In the genomic region with DNA sequence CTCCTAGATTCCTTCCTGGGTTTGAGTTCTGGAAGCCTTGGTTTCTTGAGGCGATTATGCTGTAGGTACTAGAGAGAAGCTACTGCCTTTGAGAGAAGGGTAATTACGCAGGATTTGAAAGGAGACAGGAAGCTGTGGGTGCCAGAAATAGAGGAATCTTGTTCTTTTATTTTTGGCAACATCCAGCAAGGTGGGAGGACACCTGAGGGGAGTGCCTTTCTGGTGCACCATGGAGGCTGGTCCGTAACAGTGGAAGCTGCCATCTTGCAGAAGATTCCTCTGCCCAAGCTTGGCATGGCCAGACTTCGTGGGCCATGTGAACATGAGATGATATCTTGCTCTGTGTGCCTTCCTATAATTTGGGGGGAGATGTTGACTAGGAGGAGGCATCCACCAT, we compare ENCODE assay signal across 14 cellular contexts.
A peak's percentile ranks its signal among the peaks of the same experiment; 100 is the strongest.
DNase-seq lines count a peak whose midpoint lies in the region; ATAC-seq, FAIRE-seq and TF ChIP-seq lines count a peak whose summit lies in the region.
"Had no signal": no experiment of that assay in that cellular context is flagged by ENCODE, and none has a peak within 500 bp of the region (broad histone marks: within the 10 kb centered on the region; RNA-seq: fewer than 3 reads in every experiment).

No MANE protein-coding gene starts in this region.

- ATAC-seq in effector memory CD8-positive, alpha-beta T cell (replicated peaks): no peak
- ATAC-seq in stimulated activated naive B cell treated with anti-CD40 and anti-IgM and Interleukin-4, amounts not matched to agents 10 μg/mL and 1 μg/mL and 100 μg/mL, for 72 hours (replicated peaks): no peak
- no peak for ATAC-seq in GM18867 (IDR thresholded peaks at IDR 0.05; ENCODE audit: unreplicated experiment)

- TF ChIP-seq CTCF in GM20000 (IDR thresholded peaks at IDR 0.05; ENCODE audit: extremely low read depth, missing control alignments): no peak
- no peak for TF ChIP-seq CTCF in kidney (IDR thresholded peaks at IDR 0.05; ENCODE audit: borderline replicate concordance, extremely low read depth, insufficient read depth)

- H3K4me1 Mint-ChIP-seq in activated CD4-positive, alpha-beta T cell treated with anti-CD3 and anti-CD28 coated beads, Interleukin-2, amount 10 ng/mL, durations not matched to agents 24 days and 14 days: peaks cover 43% of the 10 kb centered on the region
- peaks cover 15 to 16% of the 10 kb centered on the region in 2 donors for H3K4me1 Mint-ChIP-seq in effector memory CD8-positive, alpha-beta T cell (ENCODE audit: low read depth in 2 of 2)
- peaks cover 54 to 75% of the 10 kb centered on the region in 2 donors for H3K4me1 Mint-ChIP-seq in stimulated activated naive B cell treated with anti-CD40 and anti-IgM and Interleukin-4, amounts not matched to agents 10 μg/mL and 1 μg/mL and 100 μg/mL, for 72 hours

- intact Hi-C loops in activated CD4-positive, alpha-beta T cell treated with anti-CD3 and anti-CD28 coated beads, Interleukin-2, amount 10 ng/mL, durations not matched to agents 24 days and 14 days (cut with micrococcal nuclease): loop anchor here (2.0 kb wide), 1 partner anchor 62 kb away; no protein-coding TSS in a partner anchor
- intact Hi-C loops in kidney (cut with DNase I): no loop called here

- H3K36me3 Mint-ChIP-seq in activated CD4-positive, alpha-beta T cell treated with anti-CD3 and anti-CD28 coated beads, Interleukin-2, amount 10 ng/mL, durations not matched to agents 24 days and 14 days (ENCODE audit: low read depth): peaks cover 27% of the 10 kb centered on the region
- H3K36me3 Mint-ChIP-seq in effector memory CD8-positive, alpha-beta T cell (ENCODE audit: insufficient read depth): peaks cover 3% of the 10 kb centered on the region
- H3K36me3 Mint-ChIP-seq in stimulated activated naive B cell treated with anti-CD40 and anti-IgM and Interleukin-4, amounts not matched to agents 10 μg/mL and 1 μg/mL and 100 μg/mL, for 72 hours: peaks cover 1 to 18% of the 10 kb centered on the region in 2 donors

- H3K36me3 ChIP-seq in kidney (ENCODE audit: control insufficient read depth in 1 of 2, insufficient read depth in 2 of 2, low read length in 2 of 2): no peaks in the 10 kb centered on the region
- H3K36me3 ChIP-seq: prostate gland had no signal

- no peak for FAIRE-seq in kidney (lab: Jason Lieb, UNC)
- FAIRE-seq: A204.1 had no signal

- H3K27ac ChIP-seq in kidney (ENCODE audit: low read depth in 2 of 2, low read length in 2 of 2): peak overlapping the region in 1 of 2 donors; percentile 47

- peaks cover 13 to 14% of the 10 kb centered on the region in 2 donors for H3K4me1 ChIP-seq in kidney (ENCODE audit: control insufficient read depth in 1 of 2, insufficient read depth in 1 of 2, low read depth in 1 of 2, low read length in 2 of 2)
- H3K4me1 ChIP-seq: prostate gland had no signal

- H3K4me3 Mint-ChIP-seq in activated CD4-positive, alpha-beta T cell treated with anti-CD3 and anti-CD28 coated beads, Interleukin-2, amount 10 ng/mL, durations not matched to agents 24 days and 14 days: peak overlapping the region; percentile 73
- H3K4me3 Mint-ChIP-seq in effector memory CD8-positive, alpha-beta T cell: peak overlapping the region; percentile 19 to 53
- H3K4me3 Mint-ChIP-seq in stimulated activated naive B cell treated with anti-CD40 and anti-IgM and Interleukin-4, amounts not matched to agents 10 μg/mL and 1 μg/mL and 100 μg/mL, for 72 hours: peak overlapping the region; percentile 75 to 76

- H3K27me3 Mint-ChIP-seq in activated CD4-positive, alpha-beta T cell treated with anti-CD3 and anti-CD28 coated beads, Interleukin-2, amount 10 ng/mL, durations not matched to agents 24 days and 14 days: no peaks in the 10 kb centered on the region
- H3K27me3 Mint-ChIP-seq in effector memory CD8-positive, alpha-beta T cell: no peaks in the 10 kb centered on the region
- no peaks in the 10 kb centered on the region for H3K27me3 Mint-ChIP-seq in stimulated activated naive B cell treated with anti-CD40 and anti-IgM and Interleukin-4, amounts not matched to agents 10 μg/mL and 1 μg/mL and 100 μg/mL, for 72 hours

- no peak overlapping the region for H3K4me3 ChIP-seq in kidney (ENCODE audit: low read length in 2 of 2)
- H3K4me3 ChIP-seq: prostate gland had no signal

- peak overlapping the region; percentile 94 for H3K27ac Mint-ChIP-seq in activated CD4-positive, alpha-beta T cell treated with anti-CD3 and anti-CD28 coated beads, Interleukin-2, amount 10 ng/mL, durations not matched to agents 24 days and 14 days
- H3K27ac Mint-ChIP-seq in effector memory CD8-positive, alpha-beta T cell: peak overlapping the region; percentile 74 to 87
- peak overlapping the region; percentile 98 for H3K27ac Mint-ChIP-seq in stimulated activated naive B cell treated with anti-CD40 and anti-IgM and Interleukin-4, amounts not matched to agents 10 μg/mL and 1 μg/mL and 100 μg/mL, for 72 hours

- H3K9me3 ChIP-seq in kidney (ENCODE audit: control insufficient read depth in 1 of 2, low read length in 2 of 2): no peaks in the 10 kb centered on the region
- H3K9me3 ChIP-seq: prostate gland had no signal

- no peak for DNase-seq in activated CD4-positive, alpha-beta T cell treated with anti-CD3 and anti-CD28 coated beads, Interleukin-2, amount 10 ng/mL, durations not matched to agents 24 days and 14 days
- no peak for DNase-seq in activated CD4-positive, alpha-beta T cell treated with anti-CD3 and anti-CD28 coated beads, Interleukin-2, amount 50 U/mL, for 48 hours
- peak; percentile 25 for DNase-seq in RPMI8226
- no peak for DNase-seq in effector memory CD8-positive, alpha-beta T cell
- DNase-seq in stimulated activated naive B cell treated with anti-CD40 and anti-IgM and Interleukin-4, amounts not matched to agents 10 μg/mL and 1 μg/mL and 100 μg/mL, for 72 hours: no peak
- DNase-seq in GM20000 (ENCODE audit: low spot score): no peak
- no peak for DNase-seq in kidney
- DNase-seq: activated CD4-positive, alpha-beta T cell treated with anti-CD3 and anti-CD28 coated beads for 1 hour; DMS153; NCI-H446; stimulated activated CD4-positive, alpha-beta T cell treated with anti-CD3 and anti-CD28 coated beads, Interleukin-4, amount 100 ng/mL, for 1 hour had no signal

- H3K9ac ChIP-seq in kidney (ENCODE audit: low read length in 2 of 2): no peak overlapping the region

- peaks cover 3% of the 10 kb centered on the region for H3K9me3 Mint-ChIP-seq in activated CD4-positive, alpha-beta T cell treated with anti-CD3 and anti-CD28 coated beads, Interleukin-2, amount 10 ng/mL, durations not matched to agents 24 days and 14 days
- no peaks in the 10 kb centered on the region for H3K9me3 Mint-ChIP-seq in effector memory CD8-positive, alpha-beta T cell
- peaks cover 3 to 5% of the 10 kb centered on the region in 2 donors for H3K9me3 Mint-ChIP-seq in stimulated activated naive B cell treated with anti-CD40 and anti-IgM and Interleukin-4, amounts not matched to agents 10 μg/mL and 1 μg/mL and 100 μg/mL, for 72 hours
